Comparison of ENCODE assay signal across 16 cellular contexts in the genomic region with DNA sequence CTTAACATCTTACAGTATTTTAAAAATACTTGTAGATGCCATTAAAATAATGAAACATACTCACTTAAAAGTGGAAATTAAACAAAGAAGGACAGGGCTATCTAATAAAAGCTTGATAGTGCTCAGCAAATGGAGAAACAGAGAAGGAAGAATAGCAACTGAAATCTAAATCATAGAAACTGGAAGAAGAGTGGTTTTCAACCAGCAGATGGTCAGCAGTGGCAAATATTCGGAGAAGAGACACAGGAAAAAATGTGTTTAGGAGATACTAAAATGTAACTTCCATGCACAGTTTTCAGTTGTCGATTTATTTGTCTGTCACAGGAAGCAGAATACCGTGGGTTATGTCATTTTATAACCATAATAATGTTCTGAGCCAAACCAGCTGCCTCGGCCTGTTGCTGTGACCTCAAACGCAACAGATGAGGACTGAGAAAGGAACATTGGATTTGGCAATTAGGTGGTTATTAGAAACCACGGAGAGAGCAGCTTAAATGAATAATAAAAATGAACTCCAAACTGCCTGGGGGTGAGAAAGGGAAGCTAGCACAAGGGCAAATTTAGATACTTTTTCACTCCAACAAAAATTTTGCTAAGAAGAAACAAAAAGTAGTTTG.
DNase-seq lines count a peak whose midpoint lies in the region; ATAC-seq, FAIRE-seq and TF ChIP-seq lines count a peak whose summit lies in the region.
"Had no signal": no experiment of that assay in that cellular context is flagged by ENCODE, and none has a peak within 500 bp of the region (broad histone marks: within the 10 kb centered on the region; RNA-seq: fewer than 3 reads in every experiment).

No MANE protein-coding gene starts in this region.

- no peak for TF ChIP-seq POLR2A in uterus (IDR thresholded peaks at IDR 0.05)

- no peaks in the 10 kb centered on the region for H3K27me3 Mint-ChIP-seq in activated T-cell treated with anti-CD3 and anti-CD28 coated beads, Interleukin-2, amount 50 U/mL, for 72 hours (ENCODE audit: low read depth)
- H3K27me3 Mint-ChIP-seq: activated naive CD8-positive, alpha-beta T cell treated with anti-CD3 and anti-CD28 coated beads, Interleukin-2, amount 50 U/mL, for 24 hours had no signal

- H3K4me1 Mint-ChIP-seq in activated T-cell treated with anti-CD3 and anti-CD28 coated beads, Interleukin-2, amount 50 U/mL, for 72 hours (ENCODE audit: low read depth): no peaks in the 10 kb centered on the region
- H3K4me1 Mint-ChIP-seq: activated naive CD8-positive, alpha-beta T cell treated with anti-CD3 and anti-CD28 coated beads, Interleukin-2, amount 50 U/mL, for 24 hours; neural crest cell had no signal

- intact Hi-C loops in kidney (cut with DNase I): no loop called here
- intact Hi-C loops in uterus (cut with DNase I; ENCODE audit: low total_unique reads): no loop called here

- H3K36me3 ChIP-seq in kidney (ENCODE audit: control insufficient read depth in 1 of 2, insufficient read depth in 2 of 2, low read length in 2 of 2): no peaks in the 10 kb centered on the region
- no peaks in the 10 kb centered on the region for H3K36me3 ChIP-seq in uterus

- DNase-seq in NCI-H82 (lab: John Stamatoyannopoulos, UW) (peak; percentile 5), NCI-H82 treated with DMSO at 0.1 percent for 48 hours (lab: John Stamatoyannopoulos, UW; ENCODE audit: unreplicated experiment) (no peak), cerebellar cortex (ENCODE audit: low spot score) (peak; percentile 35), kidney (peak; percentile 49), uterus (peak; percentile 43 to 45), amniotic stem cell (lab: John Stamatoyannopoulos, UW) (no peak)
- DNase-seq in activated T-cell treated with anti-CD3 and anti-CD28 coated beads, Interleukin-2, amount 50 U/mL, for 72 hours: no peak
- DNase-seq: activated CD4-positive, CD25-positive, alpha-beta regulatory T cell; activated CD8-positive, alpha-beta memory T cell treated with anti-CD3 and anti-CD28 coated beads, Interleukin-2, amount 50 U/mL, for 48 hours; activated naive CD8-positive, alpha-beta T cell treated with anti-CD3 and anti-CD28 coated beads, Interleukin-2, amount 50 U/mL, for 24 hours; cortex of kidney; kidney glomerular epithelial cell; NCI-H2081 treated with DMSO at 0.1 percent for 48 hours; SW 1271 had no signal

- no peak overlapping the region for H3K9ac ChIP-seq in kidney (ENCODE audit: low read length in 2 of 2)

- FAIRE-seq in kidney (lab: Jason Lieb, UNC): no peak

- ATAC-seq in activated T-cell treated with anti-CD3 and anti-CD28 coated beads, Interleukin-2, amount 50 U/mL, for 72 hours (replicated peaks in 1 of 2): no peak
- ATAC-seq in esophagus mucosa: no peak
- ATAC-seq: activated naive CD8-positive, alpha-beta T cell treated with anti-CD3 and anti-CD28 coated beads, Interleukin-2, amount 50 U/mL, for 24 hours had no signal

- H3K36me3 Mint-ChIP-seq in activated T-cell treated with anti-CD3 and anti-CD28 coated beads, Interleukin-2, amount 50 U/mL, for 72 hours (ENCODE audit: insufficient read depth in 2 of 2): peaks cover 2% of the 10 kb centered on the region in 2 donors

- H3K4me3 ChIP-seq in kidney (ENCODE audit: low read length in 2 of 2) (no peak overlapping the region), uterus (no peak overlapping the region)

- H3K4me1 ChIP-seq in kidney (ENCODE audit: control insufficient read depth in 1 of 2, insufficient read depth in 1 of 2, low read depth in 1 of 2, low read length in 2 of 2) (no peaks in the 10 kb centered on the region), uterus (peaks cover 0 to 2% of the 10 kb centered on the region in 2 donors)

- H3K27me3 ChIP-seq in uterus: no peaks in the 10 kb centered on the region

- H3K9me3 ChIP-seq in kidney (ENCODE audit: control insufficient read depth in 1 of 2, low read length in 2 of 2) (no peaks in the 10 kb centered on the region), uterus (no peaks in the 10 kb centered on the region)

- H3K27ac ChIP-seq in kidney (ENCODE audit: low read depth in 2 of 2, low read length in 2 of 2) (no peak overlapping the region), uterus (peak overlapping the region; percentile 7 to 30)

- no peak overlapping the region for H3K4me3 Mint-ChIP-seq in activated T-cell treated with anti-CD3 and anti-CD28 coated beads, Interleukin-2, amount 50 U/mL, for 72 hours
- H3K4me3 Mint-ChIP-seq: activated naive CD8-positive, alpha-beta T cell treated with anti-CD3 and anti-CD28 coated beads, Interleukin-2, amount 50 U/mL, for 24 hours; neural crest cell had no signal

- TF ChIP-seq CTCF in kidney (IDR thresholded peaks at IDR 0.05; ENCODE audit: borderline replicate concordance, extremely low read depth, insufficient read depth) (no peak), uterus (IDR thresholded peaks at IDR 0.05) (no peak)

- no peak overlapping the region for H3K27ac Mint-ChIP-seq in activated T-cell treated with anti-CD3 and anti-CD28 coated beads, Interleukin-2, amount 50 U/mL, for 72 hours
- H3K27ac Mint-ChIP-seq: activated naive CD8-positive, alpha-beta T cell treated with anti-CD3 and anti-CD28 coated beads, Interleukin-2, amount 50 U/mL, for 24 hours had no signal

- peaks cover 8 to 12% of the 10 kb centered on the region in 2 donors for H3K9me3 Mint-ChIP-seq in activated T-cell treated with anti-CD3 and anti-CD28 coated beads, Interleukin-2, amount 50 U/mL, for 72 hours

Comparison
In these comparisons a context has a peak if more than half of its experiments do, and no peak if none do; other contexts are left out.
1. DNase-seq: peak in NCI-H82 (single experiment), cerebellar cortex (single experiment), kidney (single experiment) and uterus (2 of 2); none in NCI-H82 treated with DMSO at 0.1 percent for 48 hours (single experiment), activated T-cell treated with anti-CD3 and anti-CD28 coated beads, Interleukin-2, amount 50 U/mL, for 72 hours (0 of 2) and amniotic stem cell (single experiment).
2. H3K27ac ChIP-seq: peak in uterus (2 of 2); none in kidney (0 of 2).